ENCODE assay signal across 15 cellular contexts in genomic region chr9:105206821-105207699, GRCh38. TPM values are rescaled to one million over a fixed set of nuclear protein-coding genes. Genes with fewer than 3 reads are reported as not detected.
DNase-seq lines count a peak whose midpoint lies in the region; ATAC-seq and TF ChIP-seq lines count a peak whose summit lies in the region.
"Had no signal": no experiment of that assay in that cellular context is flagged by ENCODE, and none has a peak within 500 bp of the region (broad histone marks: within the 10 kb centered on the region; RNA-seq: fewer than 3 reads in every experiment).

No MANE protein-coding gene starts in this region.

- H2BK5ac ChIP-seq in mesendoderm (ENCODE audit: low read length) = no peak overlapping the region

- H3K9me3 ChIP-seq in RWPE2 (ENCODE audit: severe bottlenecking) (no peaks in the 10 kb centered on the region), sigmoid colon (no peaks in the 10 kb centered on the region)
- H3K9me3 ChIP-seq: BE2C, neutrophil had no signal

- 86 to 87% methylated on average over 6 of the region's 6 CpGs for WGBS in sigmoid colon, 2 donors
- no CpG with 5 or more reads among the region's 6 CpGs for WGBS in mesendoderm (ENCODE audit: extremely low coverage, insufficient coverage, low lambda C conversion rate)

- no peak overlapping the region for H3K4me2 ChIP-seq in mesendoderm (ENCODE audit: low read length)

- TF ChIP-seq CTCF in RWPE2 (IDR thresholded peaks at IDR 0.05; ENCODE audit: poor library complexity, severe bottlenecking) (no peak), fibroblast of villous mesenchyme (IDR thresholded peaks at IDR 0.05; ENCODE audit: insufficient read depth, low read depth, low read length) (no peak), sigmoid colon (IDR thresholded peaks at IDR 0.05) (no peak)

- H3K79me1 ChIP-seq in mesendoderm (ENCODE audit: low read length) = no peaks in the 10 kb centered on the region

- intact Hi-C loops in sigmoid colon (cut with DNase I) = no loop called here

- no peak overlapping the region for H4K5ac ChIP-seq in mesendoderm (ENCODE audit: low read length)

- H3K4ac ChIP-seq in mesendoderm (ENCODE audit: low read depth, low read length) = no peak overlapping the region

- no peak for TF ChIP-seq EP300 in sigmoid colon (IDR thresholded peaks at IDR 0.05)

- no peaks in the 10 kb centered on the region for H3K36me3 ChIP-seq in RWPE2 (ENCODE audit: low read depth)
- H3K36me3 ChIP-seq in sigmoid colon = no peaks in the 10 kb centered on the region
- H3K36me3 ChIP-seq in mesendoderm (ENCODE audit: control insufficient read depth, insufficient read depth, low read length) = no peaks in the 10 kb centered on the region
- H3K36me3 ChIP-seq: BE2C, neutrophil had no signal

- H3K4me3 ChIP-seq in RWPE2 (ENCODE audit: severe bottlenecking) (no peak overlapping the region), fibroblast of villous mesenchyme (ENCODE audit: low read depth, low read length) (no peak overlapping the region), sigmoid colon (no peak overlapping the region), mesendoderm (ENCODE audit: low read length) (no peak overlapping the region)

- H2BK120ac ChIP-seq in mesendoderm (ENCODE audit: low read depth, low read length) = no peak overlapping the region

- no peak for TF ChIP-seq POLR2A in sigmoid colon (IDR thresholded peaks at IDR 0.05)

- ATAC-seq in RWPE2 (ENCODE audit: low read depth) (peak; percentile 71), GM21381 (IDR thresholded peaks at IDR 0.05; ENCODE audit: unreplicated experiment) (no peak)
- ATAC-seq: HCT116 had no signal

- H3K27ac ChIP-seq in RWPE2 (ENCODE audit: poor library complexity, severe bottlenecking) (peak overlapping the region; percentile 2), sigmoid colon (peak overlapping the region in 3 of 4 donors; percentile 66 to 79 (median 69)), mesendoderm (ENCODE audit: low read depth, low read length) (no peak overlapping the region)
- H3K27ac ChIP-seq: neutrophil had no signal

- H3K9ac ChIP-seq in mesendoderm (ENCODE audit: low read length) = no peak overlapping the region

- no peak overlapping the region for H3K23ac ChIP-seq in mesendoderm (ENCODE audit: low read length)

- no peak overlapping the region for H2BK15ac ChIP-seq in mesendoderm (replicated peaks; ENCODE audit: low read depth)

- no peak overlapping the region for H3K56ac ChIP-seq in mesendoderm (ENCODE audit: low read length)

- no peak overlapping the region for H3K18ac ChIP-seq in mesendoderm (ENCODE audit: low read length)

- H3K4me1 ChIP-seq in RWPE2 (ENCODE audit: insufficient read depth, poor library complexity, severe bottlenecking) = peaks cover 15% of the 10 kb centered on the region
- peaks cover 0 to 15% (median 5%) of the 10 kb centered on the region in 4 donors for H3K4me1 ChIP-seq in sigmoid colon
- no peaks in the 10 kb centered on the region for H3K4me1 ChIP-seq in mesendoderm (ENCODE audit: control insufficient read depth, low read depth, low read length)
- H3K4me1 ChIP-seq: BE2C had no signal

- peak; percentile 24 for DNase-seq in AG20443 (ENCODE audit: low spot score)
- no peak for DNase-seq in RWPE2 (ENCODE audit: low spot score)
- DNase-seq in fibroblast of villous mesenchyme (ENCODE audit: low read depth) = peak; percentile 47
- no peak for DNase-seq in sigmoid colon
- no peak for DNase-seq in SK-N-DZ (ENCODE audit: low spot score)
- DNase-seq in mesendoderm = no peak
- DNase-seq in RKO (ENCODE audit: low spot score) = no peak
- DNase-seq: activated CD8-positive, alpha-beta memory T cell treated with anti-CD3 and anti-CD28 coated beads for 24 hours; activated effector memory CD4-positive, alpha-beta T cell treated with anti-CD3 and anti-CD28 coated beads, Interleukin-2, amount 50 U/mL, for 16 hours; BE2C; effector memory CD4-positive, alpha-beta T cell; stimulated activated CD4-positive, alpha-beta T cell treated with anti-CD3 and anti-CD28 coated beads, Interleukin-15, amount 100 ng/mL, for 24 hours had no signal

- H3K27me3 ChIP-seq in RWPE2 (ENCODE audit: insufficient read depth, poor library complexity, severe bottlenecking) = no peaks in the 10 kb centered on the region
- no peaks in the 10 kb centered on the region for H3K27me3 ChIP-seq in sigmoid colon
- no peaks in the 10 kb centered on the region for H3K27me3 ChIP-seq in mesendoderm (ENCODE audit: insufficient read depth, low read length, poor library complexity)
- H3K27me3 ChIP-seq: BE2C, neutrophil had no signal

- no peaks in the 10 kb centered on the region for H3K79me2 ChIP-seq in mesendoderm (ENCODE audit: control insufficient read depth, insufficient read depth, low read length)

- no peak overlapping the region for H2AK5ac ChIP-seq in mesendoderm (ENCODE audit: low read length)

- no peak overlapping the region for H4K8ac ChIP-seq in mesendoderm (ENCODE audit: low read depth, low read length)

RNA-seq across cellular contexts. Expression of gene SLC44A1, which starts 37.4 kb away (rescaled TPM):
- total RNA-seq in fibroblast of villous mesenchyme (22.5 and 37.1 TPM in 2 replicates), sigmoid colon (10 to 100 TPM; 19.7 to 35.4 (median 26.0) TPM)
- 10 to 100 TPM; 11.4 to 27.0 (median 12.3) TPM for polyA plus RNA-seq in sigmoid colon
- polyA plus RNA-seq in SK-N-DZ (2014; cell fraction: cytosol; rRNA removed) = 10.1 and 11.4 TPM in 2 replicates
- 3.4 and 5.2 TPM in 2 replicates for polyA plus RNA-seq in SK-N-DZ (2014; cell fraction: nucleus; rRNA removed)
- 23.9 TPM for polyA plus RNA-seq in mesendoderm (2013, experiment 1 of 2)
- polyA plus RNA-seq in mesendoderm (2013, experiment 2 of 2) = 23.2 TPM

Comparison
In these comparisons a context has a peak if more than half of its experiments do, and no peak if none do; other contexts are left out.
1. DNase-seq: peak in AG20443 (single experiment) and fibroblast of villous mesenchyme (single experiment); none in RWPE2 (single experiment), sigmoid colon (single experiment), SK-N-DZ (single experiment), mesendoderm (single experiment) and RKO (single experiment).